ENCODE assay signal across 11 cellular contexts in genomic region chr7:157271315-157271990, GRCh38.
DNase-seq lines count a peak whose midpoint lies in the region; ATAC-seq and TF ChIP-seq lines count a peak whose summit lies in the region.
"Had no signal": no experiment of that assay in that cellular context is flagged by ENCODE, and none has a peak within 500 bp of the region (broad histone marks: within the 10 kb centered on the region; RNA-seq: fewer than 3 reads in every experiment).

No MANE protein-coding gene starts in this region.

- TF ChIP-seq CTCF in left ventricle myocardium inferior (IDR thresholded peaks at IDR 0.05; ENCODE audit: borderline replicate concordance): no peak
- TF ChIP-seq CTCF in choroid plexus epithelial cell (conservative IDR thresholded peaks at IDR 0.05; ENCODE audit: low read depth, low read length): no peak
- no peak for TF ChIP-seq CTCF in vagina (IDR thresholded peaks at IDR 0.05)

- H3K27me3 Mint-ChIP-seq in naive B cell: no peaks in the 10 kb centered on the region
- H3K27me3 Mint-ChIP-seq in naive thymus-derived CD4-positive, alpha-beta T cell: no peaks in the 10 kb centered on the region

- peak overlapping the region; percentile 63 for H3K27ac ChIP-seq in left ventricle myocardium inferior (replicated peaks)
- H3K27ac ChIP-seq in vagina: peak overlapping the region; percentile 41
- H3K27ac ChIP-seq in naive thymus-derived CD4-positive, alpha-beta T cell (ENCODE audit: low read depth, low read length): no peak overlapping the region

- peaks cover 0 to 5% of the 10 kb centered on the region in 2 donors for H3K36me3 Mint-ChIP-seq in naive B cell
- H3K36me3 Mint-ChIP-seq in naive thymus-derived CD4-positive, alpha-beta T cell: peaks cover 4 to 18% (median 8%) of the 10 kb centered on the region in 5 donors

- H3K4me3 Mint-ChIP-seq in naive B cell: no peak overlapping the region
- H3K4me3 Mint-ChIP-seq in naive thymus-derived CD4-positive, alpha-beta T cell: no peak overlapping the region
- H3K4me3 Mint-ChIP-seq: CD14-positive monocyte had no signal

- POLR2A ChIA-PET in naive thymus-derived CD4-positive, alpha-beta T cell (lab: Charles Lee): no interaction called here

- H3K4me1 ChIP-seq in left ventricle myocardium inferior (peaks cover 31% of the 10 kb centered on the region), vagina (peaks cover 24% of the 10 kb centered on the region)
- peaks cover 0 to 5% of the 10 kb centered on the region in 2 donors for H3K4me1 ChIP-seq in naive thymus-derived CD4-positive, alpha-beta T cell (ENCODE audit: control insufficient read depth in 2 of 2, insufficient read depth in 2 of 2, low read length in 2 of 2)

- no peak for TF ChIP-seq POLR2A in vagina (IDR thresholded peaks at IDR 0.05)

- H3K27me3 ChIP-seq in left ventricle myocardium inferior (ENCODE audit: low read depth) (no peaks in the 10 kb centered on the region), vagina (no peaks in the 10 kb centered on the region)
- H3K27me3 ChIP-seq in naive thymus-derived CD4-positive, alpha-beta T cell (ENCODE audit: control insufficient read depth in 2 of 2, insufficient read depth in 2 of 2, low read length in 2 of 2): no peaks in the 10 kb centered on the region

- H3K27ac Mint-ChIP-seq in naive B cell: peak overlapping the region in 4 of 6 donors; percentile 17 to 89 (median 58)
- H3K27ac Mint-ChIP-seq in naive thymus-derived CD4-positive, alpha-beta T cell: peak overlapping the region in 4 of 9 donors; percentile 19 to 74 (median 44)

- peaks cover 5 to 12% (median 6%) of the 10 kb centered on the region in 3 donors for H3K4me1 Mint-ChIP-seq in naive B cell
- peaks cover 0 to 10% (median 5%) of the 10 kb centered on the region in 7 donors for H3K4me1 Mint-ChIP-seq in naive thymus-derived CD4-positive, alpha-beta T cell

- H3K4me3 ChIP-seq in left ventricle myocardium inferior (no peak overlapping the region), choroid plexus epithelial cell (ENCODE audit: low read depth, low read length) (no peak overlapping the region), vagina (no peak overlapping the region)
- no peak overlapping the region for H3K4me3 ChIP-seq in naive thymus-derived CD4-positive, alpha-beta T cell (ENCODE audit: low read length)

- CTCF ChIA-PET in naive thymus-derived CD4-positive, alpha-beta T cell (lab: Charles Lee): interaction anchor here (1.0 to 1.3 kb wide), 3 partner anchors 16 to 303 kb away, joined by 3 read pairs; no protein-coding TSS in a partner anchor

- no peak for ATAC-seq in Right ventricle myocardium superior (ENCODE audit: poor library complexity)
- no peak for ATAC-seq in naive B cell (ENCODE audit: low read depth in 2 of 2)
- ATAC-seq in naive thymus-derived CD4-positive, alpha-beta T cell: no peak

- DNase-seq in left ventricle myocardium inferior (no peak), Right ventricle myocardium superior (no peak), choroid plexus epithelial cell (ENCODE audit: low read depth) (peak; percentile 41), naive B cell (no peak), vagina (ENCODE audit: extremely low spot score in 2 of 2) (no peak), NCI-H345 treated with DMSO at 0.1 percent for 48 hours (lab: John Stamatoyannopoulos, UW; ENCODE audit: unreplicated experiment) (no peak)
- DNase-seq in naive thymus-derived CD4-positive, alpha-beta T cell: no peak
- DNase-seq in effector CD8-positive, alpha-beta T cell (lab: John Stamatoyannopoulos, UW): no peak
- DNase-seq: NCI-H345, small intestine had no signal

- H3K9me3 ChIP-seq in left ventricle myocardium inferior (replicated peaks) (no peaks in the 10 kb centered on the region), vagina (no peaks in the 10 kb centered on the region)
- H3K9me3 ChIP-seq in naive thymus-derived CD4-positive, alpha-beta T cell (ENCODE audit: control insufficient read depth in 2 of 3, low read length in 3 of 3): no peaks in the 10 kb centered on the region

- intact Hi-C loops in left ventricle myocardium inferior (cut with micrococcal nuclease) (no loop called here), Right ventricle myocardium superior (cut with DNase I) (loop anchor here (10.0 kb wide), 1 partner anchor 307 kb away; no protein-coding TSS in a partner anchor), vagina (cut with DNase I) (loop anchor here (10.0 kb wide), 1 partner anchor 307 kb away; no protein-coding TSS in a partner anchor)
- intact Hi-C loops in naive thymus-derived CD4-positive, alpha-beta T cell (cut with micrococcal nuclease): no loop called here

- no peaks in the 10 kb centered on the region for H3K9me3 Mint-ChIP-seq in naive B cell
- no peaks in the 10 kb centered on the region for H3K9me3 Mint-ChIP-seq in naive thymus-derived CD4-positive, alpha-beta T cell
- H3K9me3 Mint-ChIP-seq: CD14-positive monocyte had no signal

- H3K36me3 ChIP-seq in left ventricle myocardium inferior (peaks cover 36% of the 10 kb centered on the region), vagina (peaks cover 3 to 25% of the 10 kb centered on the region in 2 donors)
- H3K36me3 ChIP-seq in naive thymus-derived CD4-positive, alpha-beta T cell (ENCODE audit: control insufficient read depth in 2 of 3, insufficient read depth in 3 of 3, low read length in 3 of 3): peaks cover 0 to 37% (median 0%) of the 10 kb centered on the region in 3 experiments

Comparison
In these comparisons a context has a peak if more than half of its experiments do, and no peak if none do; other contexts are left out.
1. intact Hi-C loops: an anchor here in Right ventricle myocardium superior (10.0 kb wide) and vagina (10.0 kb wide); none called in left ventricle myocardium inferior and naive thymus-derived CD4-positive, alpha-beta T cell.